Comparison of ENCODE assay signal across 7 cellular contexts in genomic region chr12:49098703-49099102, GRCh38. TPM values are rescaled to one million over a fixed set of nuclear protein-coding genes. Genes with fewer than 3 reads are reported as not detected.
"Had no signal": no experiment of that assay in that cellular context is flagged by ENCODE, and none has a peak within 500 bp of the region (broad histone marks: within the 10 kb centered on the region; RNA-seq: fewer than 3 reads in every experiment).

No MANE protein-coding gene starts in this region.

- FAIRE-seq: H54 had no signal

- H3K27ac ChIP-seq: HL-60 had no signal

- H3K4me2 ChIP-seq: GM23338 had no signal

- H3K9me3 Mint-ChIP-seq: GM23338, H9, HFFc6 had no signal

- H2AFZ ChIP-seq: GM23338 had no signal

- H3K4me3 ChIP-seq: GM23338 had no signal

- H3K27ac Mint-ChIP-seq: GM23338, HFFc6 had no signal

- H3K4me3 Mint-ChIP-seq: GM23338, H9, HFFc6 had no signal

RNA-seq across cellular contexts. Expression of gene DHH, which starts 4.1 kb away (rescaled TPM):
- total RNA-seq: GM23338, HepG2, HT1080 had no signal
- polyA plus RNA-seq: GM23338, HepG2 had no signal
